ENCODE assay signal across 20 cellular contexts in the genomic region with DNA sequence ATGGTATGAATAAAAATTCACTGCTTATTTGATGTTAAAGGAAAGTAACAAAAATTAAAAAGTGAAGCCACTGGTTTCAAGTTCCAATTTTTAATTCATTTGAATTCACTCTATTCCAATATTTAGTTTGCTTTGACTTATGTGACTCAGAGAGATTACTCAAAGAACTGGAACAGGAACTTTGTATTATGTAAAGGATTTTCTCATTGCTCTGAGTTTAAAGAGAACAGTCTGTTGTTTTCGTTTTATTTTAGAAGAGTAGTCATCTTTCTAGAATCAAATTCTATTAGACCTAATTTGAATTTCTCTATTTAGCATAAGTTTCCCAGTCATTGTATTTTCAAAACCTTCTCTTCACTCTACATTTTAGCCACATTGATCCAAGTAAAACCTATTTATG.
"Had no signal": no experiment of that assay in that cellular context is flagged by ENCODE, and none has a peak within 500 bp of the region (broad histone marks: within the 10 kb centered on the region; RNA-seq: fewer than 3 reads in every experiment).

No MANE protein-coding gene starts in this region.

- DNase-seq: activated B cell treated with CpG ODN at 0.5 μM for 24 hours; activated CD4-positive, alpha-beta memory T cell treated with anti-CD3 and anti-CD28 coated beads for 36 hours; activated CD4-positive, alpha-beta T cell treated with anti-CD3 and anti-CD28 coated beads for 4 hours; activated CD8-positive, alpha-beta memory T cell treated with anti-CD3 and anti-CD28 coated beads, Interleukin-2, amount 10 ng/mL, durations not matched to agents 7 days and 5 days; amygdala; dermis blood vessel endothelial cell; effector memory CD4-positive, alpha-beta T cell; head of caudate nucleus; left lung; stimulated activated CD4-positive, alpha-beta T cell treated with anti-CD3 and anti-CD28 coated beads, Interleukin-12 subunit alpha, Interleukin-12 subunit beta, amount 100 ng/mL, for 4 hours; stimulated activated CD4-positive, alpha-beta T cell treated with anti-CD3 and anti-CD28 coated beads, Interleukin-1b, Interleukin-23, amount 100 ng/mL, for 48 hours; stimulated activated naive CD4-positive, alpha-beta T cell treated with Interleukin-2 at 50 U/mL for 16 hours; substantia nigra had no signal

- FAIRE-seq: endothelial cell of umbilical vein, frontal cortex, urothelium cell line had no signal

- H3K36me3 ChIP-seq: left lung, neutrophil, tibial nerve had no signal

- H3K79me2 ChIP-seq: parathyroid adenoma had no signal

- H3K9me3 ChIP-seq: left lung, neutrophil, tibial nerve had no signal

- H3K9ac ChIP-seq: parathyroid adenoma had no signal

- H3K4me3 ChIP-seq: left lung, tibial nerve had no signal

- H3K27ac ChIP-seq: left lung, neutrophil, parathyroid adenoma, tibial nerve had no signal

- ATAC-seq: activated CD8-positive, alpha-beta memory T cell treated with anti-CD3 and anti-CD28 coated beads, Interleukin-2, amount 10 ng/mL, durations not matched to agents 7 days and 5 days; left lung; natural killer cell treated with Interleukin-12 subunit alpha and Interleukin-12 subunit beta and Interleukin-15 and Interleukin-18, amount 100 ng/mL, for 72 hours had no signal

- H3K27me3 ChIP-seq: left lung, neutrophil, tibial nerve had no signal

- H3K4me1 ChIP-seq: left lung, parathyroid adenoma, tibial nerve had no signal

- H2AFZ ChIP-seq: parathyroid adenoma had no signal
